ENCODE assay signal across 1 cellular context in the genomic region with DNA sequence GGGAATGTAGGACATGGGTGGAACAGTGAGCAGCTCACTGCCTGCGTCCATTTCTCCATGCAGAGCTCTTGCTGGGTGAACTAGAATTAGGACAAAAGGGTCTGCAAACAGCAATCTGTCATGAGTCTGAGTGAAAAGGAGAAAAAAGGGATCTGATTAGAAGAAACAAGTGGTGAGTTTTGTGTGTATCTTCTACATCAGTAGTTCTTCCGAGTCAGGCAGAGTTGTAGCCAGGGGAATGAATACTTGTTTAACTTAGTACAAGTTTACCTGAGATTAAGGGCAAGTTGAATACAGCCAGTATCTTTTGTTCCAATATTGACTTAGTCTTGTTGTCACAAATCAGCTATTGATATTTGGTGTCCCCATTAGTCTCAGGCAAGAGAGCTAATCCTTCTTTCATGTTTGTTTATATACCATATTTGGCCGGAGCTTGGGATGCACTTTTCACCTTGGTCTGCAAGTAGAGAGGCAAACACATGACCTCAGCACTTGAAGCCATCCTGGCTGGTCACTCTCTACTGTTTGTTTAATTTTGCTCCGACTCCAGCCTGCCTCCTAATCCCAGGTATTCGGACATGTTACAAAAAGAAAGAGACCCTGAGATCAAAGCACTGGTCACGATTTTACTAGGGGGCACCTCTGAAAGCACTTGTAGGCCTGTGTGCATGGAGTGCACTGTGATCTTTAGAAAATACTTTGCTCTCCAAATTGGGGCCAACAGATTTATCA.
A peak's percentile ranks its signal among the peaks of the same experiment; 100 is the strongest.
TF ChIP-seq lines count a peak whose summit lies in the region.

No MANE protein-coding gene starts in this region.

TF ChIP-seq in HepG2, 621 proteins besides CTCF, POLR2A, EP300 and RAD21 (continued from another document and continues in another):
- TF ChIP-seq ZNF142 (CRISPR knock-in tag; IDR thresholded peaks at IDR 0.05) (no peak), ZNF354B (CRISPR knock-in tag; IDR thresholded peaks at IDR 0.05) (peak; percentile 89; the same call in 1 of the 2 replicates), NFYB (CRISPR knock-in tag; IDR thresholded peaks at IDR 0.05) (peak; percentile 11; the same call in 1 of the 2 replicates), PHF5A (CRISPR knock-in tag; IDR thresholded peaks at IDR 0.05; ENCODE audit: low read depth, unreplicated experiment) (peak; percentile 99), RNF219 (CRISPR knock-in tag; IDR thresholded peaks at IDR 0.05) (peak; percentile 96; the same call in 1 of the 2 replicates), E2F2 (CRISPR knock-in tag; IDR thresholded peaks at IDR 0.05; ENCODE audit: borderline replicate concordance) (no peak), SNAI1 (CRISPR knock-in tag; IDR thresholded peaks at IDR 0.05; ENCODE audit: borderline replicate concordance) (no peak), NCOR1 (IDR thresholded peaks at IDR 0.05; ENCODE audit: borderline replicate concordance, low read length) (peak; percentile 99), ZNF770 (CRISPR knock-in tag; IDR thresholded peaks at IDR 0.05) (peak; percentile 66), ZMYM2 (CRISPR knock-in tag; IDR thresholded peaks at IDR 0.05) (peak; percentile 70; the same call in 1 of the 2 replicates), ELF3 (CRISPR knock-in tag; IDR thresholded peaks at IDR 0.05) (peak; percentile 91), ZNF629 (CRISPR knock-in tag; conservative IDR thresholded peaks at IDR 0.05) (no peak; the same call in 1 of the 2 replicates), JUNB (CRISPR knock-in tag; IDR thresholded peaks at IDR 0.05; ENCODE audit: borderline replicate concordance) (peak; percentile 97), TOE1 (CRISPR knock-in tag; IDR thresholded peaks at IDR 0.05) (peak; percentile 99), ZNF510 (CRISPR knock-in tag; IDR thresholded peaks at IDR 0.05; ENCODE audit: low read depth) (no peak), ZNF589 (CRISPR knock-in tag; conservative IDR thresholded peaks at IDR 0.05) (peak; percentile 98; the same call in 1 of the 2 replicates), ZBTB7A (CRISPR knock-in tag; IDR thresholded peaks at IDR 0.05) (peak; percentile 70; the same call in 1 of the 2 replicates), HMGA1 (CRISPR knock-in tag; conservative IDR thresholded peaks at IDR 0.05) (no peak), ZNF788 (CRISPR knock-in tag; IDR thresholded peaks at IDR 0.05; ENCODE audit: borderline replicate concordance) (peak; percentile 94), PHF8 (CRISPR knock-in tag; IDR thresholded peaks at IDR 0.05) (peak; percentile 44; the same call in 1 of the 2 replicates), ZNF775 (CRISPR knock-in tag; IDR thresholded peaks at IDR 0.05; ENCODE audit: borderline replicate concordance) (peak; percentile 4; the same call in 1 of the 2 replicates), ZNF878 (CRISPR knock-in tag; IDR thresholded peaks at IDR 0.05) (peak; percentile 96; the same call in 1 of the 2 replicates), KDM5B (CRISPR knock-in tag; IDR thresholded peaks at IDR 0.05; ENCODE audit: borderline replicate concordance) (no peak), KLF13 (CRISPR knock-in tag; IDR thresholded peaks at IDR 0.05) (no peak), HES4 (CRISPR knock-in tag; IDR thresholded peaks at IDR 0.05; ENCODE audit: borderline replicate concordance) (no peak), ZNF605 (CRISPR knock-in tag; IDR thresholded peaks at IDR 0.05) (peak; percentile 93), YY1 (IDR thresholded peaks at IDR 0.05; ENCODE audit: insufficient read depth, insufficient replicate concordance, low read depth, low read length) (peak; percentile 40), TRIM22 (IDR thresholded peaks at IDR 0.05) (no peak), ZNF782 (CRISPR knock-in tag; IDR thresholded peaks at IDR 0.05; ENCODE audit: borderline replicate concordance) (no peak)
- TF ChIP-seq, protein P1, sequence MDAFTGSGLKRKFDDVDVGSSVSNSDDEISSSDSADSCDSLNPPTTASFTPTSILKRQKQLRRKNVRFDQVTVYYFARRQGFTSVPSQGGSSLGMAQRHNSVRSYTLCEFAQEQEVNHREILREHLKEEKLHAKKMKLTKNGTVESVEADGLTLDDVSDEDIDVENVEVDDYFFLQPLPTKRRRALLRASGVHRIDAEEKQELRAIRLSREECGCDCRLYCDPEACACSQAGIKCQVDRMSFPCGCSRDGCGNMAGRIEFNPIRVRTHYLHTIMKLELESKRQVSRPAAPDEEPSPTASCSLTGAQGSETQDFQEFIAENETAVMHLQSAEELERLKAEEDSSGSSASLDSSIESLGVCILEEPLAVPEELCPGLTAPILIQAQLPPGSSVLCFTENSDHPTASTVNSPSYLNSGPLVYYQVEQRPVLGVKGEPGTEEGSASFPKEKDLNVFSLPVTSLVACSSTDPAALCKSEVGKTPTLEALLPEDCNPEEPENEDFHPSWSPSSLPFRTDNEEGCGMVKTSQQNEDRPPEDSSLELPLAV (CRISPR knock-in tag; conservative IDR thresholded peaks at IDR 0.05; ENCODE audit: low read depth) = no peak
- TF ChIP-seq, protein P2, sequence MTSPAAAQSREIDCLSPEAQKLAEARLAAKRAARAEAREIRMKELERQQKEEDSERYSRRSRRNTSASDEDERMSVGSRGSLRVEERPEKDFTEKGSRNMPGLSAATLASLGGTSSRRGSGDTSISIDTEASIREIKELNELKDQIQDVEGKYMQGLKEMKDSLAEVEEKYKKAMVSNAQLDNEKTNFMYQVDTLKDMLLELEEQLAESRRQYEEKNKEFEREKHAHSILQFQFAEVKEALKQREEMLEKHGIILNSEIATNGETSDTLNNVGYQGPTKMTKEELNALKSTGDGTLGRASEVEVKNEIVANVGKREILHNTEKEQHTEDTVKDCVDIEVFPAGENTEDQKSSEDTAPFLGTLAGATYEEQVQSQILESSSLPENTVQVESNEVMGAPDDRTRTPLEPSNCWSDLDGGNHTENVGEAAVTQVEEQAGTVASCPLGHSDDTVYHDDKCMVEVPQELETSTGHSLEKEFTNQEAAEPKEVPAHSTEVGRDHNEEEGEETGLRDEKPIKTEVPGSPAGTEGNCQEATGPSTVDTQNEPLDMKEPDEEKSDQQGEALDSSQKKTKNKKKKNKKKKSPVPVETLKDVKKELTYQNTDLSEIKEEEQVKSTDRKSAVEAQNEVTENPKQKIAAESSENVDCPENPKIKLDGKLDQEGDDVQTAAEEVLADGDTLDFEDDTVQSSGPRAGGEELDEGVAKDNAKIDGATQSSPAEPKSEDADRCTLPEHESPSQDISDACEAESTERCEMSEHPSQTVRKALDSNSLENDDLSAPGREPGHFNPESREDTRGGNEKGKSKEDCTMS (CRISPR knock-in tag; conservative IDR thresholded peaks at IDR 0.05) = no peak
- TF ChIP-seq, protein P3, sequence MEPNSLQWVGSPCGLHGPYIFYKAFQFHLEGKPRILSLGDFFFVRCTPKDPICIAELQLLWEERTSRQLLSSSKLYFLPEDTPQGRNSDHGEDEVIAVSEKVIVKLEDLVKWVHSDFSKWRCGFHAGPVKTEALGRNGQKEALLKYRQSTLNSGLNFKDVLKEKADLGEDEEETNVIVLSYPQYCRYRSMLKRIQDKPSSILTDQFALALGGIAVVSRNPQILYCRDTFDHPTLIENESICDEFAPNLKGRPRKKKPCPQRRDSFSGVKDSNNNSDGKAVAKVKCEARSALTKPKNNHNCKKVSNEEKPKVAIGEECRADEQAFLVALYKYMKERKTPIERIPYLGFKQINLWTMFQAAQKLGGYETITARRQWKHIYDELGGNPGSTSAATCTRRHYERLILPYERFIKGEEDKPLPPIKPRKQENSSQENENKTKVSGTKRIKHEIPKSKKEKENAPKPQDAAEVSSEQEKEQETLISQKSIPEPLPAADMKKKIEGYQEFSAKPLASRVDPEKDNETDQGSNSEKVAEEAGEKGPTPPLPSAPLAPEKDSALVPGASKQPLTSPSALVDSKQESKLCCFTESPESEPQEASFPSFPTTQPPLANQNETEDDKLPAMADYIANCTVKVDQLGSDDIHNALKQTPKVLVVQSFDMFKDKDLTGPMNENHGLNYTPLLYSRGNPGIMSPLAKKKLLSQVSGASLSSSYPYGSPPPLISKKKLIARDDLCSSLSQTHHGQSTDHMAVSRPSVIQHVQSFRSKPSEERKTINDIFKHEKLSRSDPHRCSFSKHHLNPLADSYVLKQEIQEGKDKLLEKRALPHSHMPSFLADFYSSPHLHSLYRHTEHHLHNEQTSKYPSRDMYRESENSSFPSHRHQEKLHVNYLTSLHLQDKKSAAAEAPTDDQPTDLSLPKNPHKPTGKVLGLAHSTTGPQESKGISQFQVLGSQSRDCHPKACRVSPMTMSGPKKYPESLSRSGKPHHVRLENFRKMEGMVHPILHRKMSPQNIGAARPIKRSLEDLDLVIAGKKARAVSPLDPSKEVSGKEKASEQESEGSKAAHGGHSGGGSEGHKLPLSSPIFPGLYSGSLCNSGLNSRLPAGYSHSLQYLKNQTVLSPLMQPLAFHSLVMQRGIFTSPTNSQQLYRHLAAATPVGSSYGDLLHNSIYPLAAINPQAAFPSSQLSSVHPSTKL (CRISPR knock-in tag; IDR thresholded peaks at IDR 0.05) = peak; percentile 100
